8 cellular contexts compared by ENCODE assay signal in the genomic region with DNA sequence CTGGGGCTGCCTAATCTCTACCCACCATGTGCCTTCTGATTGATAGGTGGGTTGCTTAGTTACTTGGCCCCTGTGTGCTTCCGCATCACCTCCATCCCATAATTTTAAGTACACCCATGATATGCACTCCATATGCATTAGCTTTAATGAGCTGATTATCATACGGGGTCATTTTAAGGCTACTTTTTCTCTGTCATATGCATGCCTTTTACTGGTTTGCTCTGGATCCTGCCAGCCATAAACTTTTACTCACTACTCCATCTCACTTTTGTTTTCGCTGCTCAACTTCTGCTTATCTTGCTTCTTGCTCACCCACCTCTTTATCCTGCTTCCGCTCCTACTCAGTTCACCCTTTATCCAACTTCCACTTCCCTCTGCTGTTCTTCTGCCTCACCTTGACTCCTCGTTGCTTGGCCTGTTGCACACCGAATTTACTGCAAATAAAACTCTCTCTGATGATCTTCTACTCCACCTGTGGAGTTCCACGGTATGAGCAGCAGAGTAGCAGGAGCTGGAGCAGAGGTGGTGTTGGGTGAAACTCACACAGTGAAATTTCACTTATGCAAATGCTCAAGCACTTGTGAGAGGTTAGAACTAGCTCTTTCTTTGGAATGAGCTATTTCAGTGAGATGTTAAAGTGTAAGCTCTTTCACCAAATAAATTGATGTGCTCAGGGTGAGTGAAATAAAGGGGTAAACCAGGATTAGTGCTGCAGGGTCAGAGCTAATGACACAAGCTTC. TPM values are rescaled to one million over a fixed set of nuclear protein-coding genes. Genes with fewer than 3 reads are reported as not detected.
DNase-seq lines count a peak whose midpoint lies in the region; ATAC-seq, FAIRE-seq and TF ChIP-seq lines count a peak whose summit lies in the region.
"Not testable (repeated sequence)": the region's sequence is repeated elsewhere in the genome, so short reads cannot be mapped to it uniquely, and the experiment has no call there.

No MANE protein-coding gene starts in this region.

- not testable (repeated sequence) for H3K4me1 ChIP-seq in OCI-LY7 (ENCODE audit: insufficient read depth, low read length, poor library complexity, severe bottlenecking)

- intact Hi-C loops in OCI-LY7 (cut with micrococcal nuclease; ENCODE audit: unreplicated experiment): not testable (repeated sequence)

- peak overlapping the region; percentile 57 for H3K27ac ChIP-seq in OCI-LY7 (ENCODE audit: low read depth, low read length, poor library complexity, severe bottlenecking)

- not testable (repeated sequence) for H3K9me3 ChIP-seq in OCI-LY7 (ENCODE audit: low read length)

- H3K4me2 ChIP-seq in OCI-LY7 (ENCODE audit: low read length): peak overlapping the region; percentile 60

- not testable (repeated sequence) for TF ChIP-seq POLR2A in GM12891 (IDR thresholded peaks at IDR 0.05; ENCODE audit: low read depth, low read length)

- not testable (repeated sequence) for H3K27ac Mint-ChIP-seq in activated naive CD8-positive, alpha-beta T cell; stimulated activated effector memory CD8-positive, alpha-beta T cell treated with anti-CD3 and anti-CD28 coated beads, Interleukin-12 subunit alpha, Interleukin-12 subunit beta, amount 100 ng/mL, for 72 hours

- not testable (repeated sequence) for H3K27me3 Mint-ChIP-seq in activated naive CD8-positive, alpha-beta T cell

- ATAC-seq in GM19324 (IDR thresholded peaks at IDR 0.05; ENCODE audit: low FRiP score, unreplicated experiment) (peak; percentile 33), GM21576 (IDR thresholded peaks at IDR 0.05; ENCODE audit: unreplicated experiment) (peak; percentile 37), HG02885 (IDR thresholded peaks at IDR 0.05; ENCODE audit: poor library complexity, unreplicated experiment) (peak; percentile 36), HG03378 (IDR thresholded peaks at IDR 0.05; ENCODE audit: unreplicated experiment) (peak; percentile 36)
- ATAC-seq in stimulated activated effector memory CD8-positive, alpha-beta T cell treated with anti-CD3 and anti-CD28 coated beads, Interleukin-12 subunit alpha, Interleukin-12 subunit beta, amount 100 ng/mL, for 72 hours: not testable (repeated sequence)

- H3K9me2 ChIP-seq in OCI-LY7 (ENCODE audit: insufficient read depth, low read length): not testable (repeated sequence)

- H3K79me2 ChIP-seq in OCI-LY7 (ENCODE audit: insufficient read depth, low read depth, low read length): not testable (repeated sequence)

- POLR2A ChIA-PET in OCI-LY7 (lab: Charles Lee): not testable (repeated sequence)

- not testable (repeated sequence) for FAIRE-seq in GM12891 (lab: Jason Lieb, UNC)

- not testable (repeated sequence) for BruUV-seq in OCI-LY7 (replicated peaks; lab: Mats Ljungman, UMichigan)

- H3K4me1 Mint-ChIP-seq in activated naive CD8-positive, alpha-beta T cell (ENCODE audit: low read depth): peaks cover 11% of the 10 kb centered on the region
- H3K4me1 Mint-ChIP-seq in stimulated activated effector memory CD8-positive, alpha-beta T cell treated with anti-CD3 and anti-CD28 coated beads, Interleukin-12 subunit alpha, Interleukin-12 subunit beta, amount 100 ng/mL, for 72 hours: peaks cover 12% of the 10 kb centered on the region

- H4K20me1 ChIP-seq in OCI-LY7 (ENCODE audit: insufficient read depth, low read length): not testable (repeated sequence)

- CTCF ChIA-PET in OCI-LY7 (lab: Charles Lee; ENCODE audit: unreplicated experiment): not testable (repeated sequence)

- H3K36me3 Mint-ChIP-seq in activated naive CD8-positive, alpha-beta T cell; stimulated activated effector memory CD8-positive, alpha-beta T cell treated with anti-CD3 and anti-CD28 coated beads, Interleukin-12 subunit alpha, Interleukin-12 subunit beta, amount 100 ng/mL, for 72 hours: not testable (repeated sequence)

- not testable (repeated sequence) for H3K36me3 ChIP-seq in OCI-LY7 (ENCODE audit: insufficient read depth, low read length)

- peak overlapping the region; percentile 82; the same call in 1 of the 2 replicates for H2AFZ ChIP-seq in OCI-LY7 (ENCODE audit: low read length)

- peak overlapping the region; percentile 58 for H3K4me3 Mint-ChIP-seq in activated naive CD8-positive, alpha-beta T cell
- peak overlapping the region; percentile 23 for H3K4me3 Mint-ChIP-seq in stimulated activated effector memory CD8-positive, alpha-beta T cell treated with anti-CD3 and anti-CD28 coated beads, Interleukin-12 subunit alpha, Interleukin-12 subunit beta, amount 100 ng/mL, for 72 hours

- DNase-seq in GM12891 (ENCODE audit: insufficient read length, low spot score); stimulated activated effector memory CD8-positive, alpha-beta T cell treated with anti-CD3 and anti-CD28 coated beads, Interleukin-12 subunit alpha, Interleukin-12 subunit beta, amount 100 ng/mL, for 72 hours (ENCODE audit: low spot score in 2 of 2): not testable (repeated sequence)
- peak; percentile 34 for DNase-seq in OCI-LY7 (ENCODE audit: low spot score)

- H3K9me3 Mint-ChIP-seq in activated naive CD8-positive, alpha-beta T cell (ENCODE audit: low read depth); stimulated activated effector memory CD8-positive, alpha-beta T cell treated with anti-CD3 and anti-CD28 coated beads, Interleukin-12 subunit alpha, Interleukin-12 subunit beta, amount 100 ng/mL, for 72 hours: not testable (repeated sequence)

- not testable (repeated sequence) for TF ChIP-seq CTCF in OCI-LY7 (conservative IDR thresholded peaks at IDR 0.05; ENCODE audit: low read length)

- peak overlapping the region; percentile 48 for H3K4me3 ChIP-seq in OCI-LY7 (ENCODE audit: low read depth, low read length, poor library complexity, severe bottlenecking)

TF ChIP-seq in GM12891, 5 proteins besides CTCF, POLR2A, EP300 and RAD21:
- TF ChIP-seq SPI1 (IDR thresholded peaks at IDR 0.05; ENCODE audit: low read depth, low read length): peak; percentile 11; the same call in 1 of the 2 replicates

RNA-seq across cellular contexts. Expression of a gene that starts 3.5 kb away (rescaled TPM):
- 6.2 TPM for polyA plus RNA-seq in GM12891 (2012; ENCODE audit: low read depth, missing spikeins)
- 16.5 and 21.2 TPM in 2 replicates for total RNA-seq in OCI-LY7 (2014; rRNA removed; shearing (Covaris generic))
- total RNA-seq in OCI-LY7 (2022): 33.5 and 36.1 TPM in 2 replicates
